ENCODE assay signal across 13 cellular contexts in genomic region chr7:27123021-27123476, GRCh38. TPM values are rescaled to one million over a fixed set of nuclear protein-coding genes. Genes with fewer than 3 reads are reported as not detected.
DNase-seq lines count a peak whose midpoint lies in the region; ATAC-seq and TF ChIP-seq lines count a peak whose summit lies in the region.
"Had no signal": no experiment of that assay in that cellular context is flagged by ENCODE, and none has a peak within 500 bp of the region (broad histone marks: within the 10 kb centered on the region; RNA-seq: fewer than 3 reads in every experiment).

No MANE protein-coding gene starts in this region.

- CTCF ChIA-PET in mammary epithelial cell (lab: Charles Lee; ENCODE audit: low non-redundant PET) = no interaction called here

- peak overlapping the region; percentile 94 for H3K4me2 ChIP-seq in mammary epithelial cell (ENCODE audit: insufficient read depth, low read depth, low read length)

- H4K20me1 ChIP-seq in mammary epithelial cell (ENCODE audit: insufficient read depth, low read length) = no peaks in the 10 kb centered on the region

- TF ChIP-seq POLR2A in spleen (IDR thresholded peaks at IDR 0.05) = no peak

- dilution Hi-C loops in mammary epithelial cell (cut with HindIII; ENCODE audit: low sequenced_read_pairs) = no loop called here

- WGBS in mammary epithelial cell (ENCODE audit: low coverage, missing lambda C conversion rate) = 9% methylated on average over 8 of the region's 14 CpGs
- 76 to 84% (median 80%) methylated on average over 14 of the region's 14 CpGs for WGBS in spleen, 5 donors

- H3K79me2 ChIP-seq in mammary epithelial cell (ENCODE audit: insufficient read depth, low read length) = peaks cover 35% of the 10 kb centered on the region

- no TSS peak for BruUV-seq in mammary epithelial cell (replicated peaks; lab: Mats Ljungman, UMichigan)

- no peak overlapping the region for H3K27ac ChIP-seq in HUES6 (ENCODE audit: low read depth, low read length)
- H3K27ac ChIP-seq in mammary epithelial cell (ENCODE audit: insufficient read depth, low read depth, low read length) = peak overlapping the region; percentile 64
- peak overlapping the region in 5 of 8 donors; percentile 7 to 77 (median 53) for H3K27ac ChIP-seq in spleen
- H3K27ac ChIP-seq: right atrium auricular region, suprapubic skin had no signal

- peak overlapping the region; percentile 66 for H2AFZ ChIP-seq in mammary epithelial cell (ENCODE audit: low read depth, low read length)

- intact Hi-C loops in mammary epithelial cell (cut with micrococcal nuclease) = no loop called here
- intact Hi-C loops in spleen (cut with DNase I; ENCODE audit: low total_unique reads) = no loop called here

- H3K9ac ChIP-seq in HUES6 (ENCODE audit: low read length) (peak overlapping the region; percentile 45), mammary epithelial cell (ENCODE audit: insufficient read depth, low read length) (peak overlapping the region; percentile 58)

- H3K4me1 ChIP-seq in HUES6 (ENCODE audit: control insufficient read depth, insufficient read depth, low read length) (peaks cover 18% of the 10 kb centered on the region; the same call in 1 of the 2 replicates), mammary epithelial cell (ENCODE audit: insufficient read depth, low read length) (peaks cover 47% of the 10 kb centered on the region), spleen (peaks cover 0 to 17% (median 4%) of the 10 kb centered on the region in 6 donors)
- H3K4me1 ChIP-seq: suprapubic skin had no signal

- DNase-seq in mammary epithelial cell (peak; percentile 66), left lobe of liver (ENCODE audit: low spot score) (peak; percentile 44), spleen (no peak), inferior parietal cortex (ENCODE audit: extremely low spot score) (no peak), SHP77 treated with DMSO at 0.1 percent for 48 hours (lab: John Stamatoyannopoulos, UW) (no peak)
- no peak for DNase-seq in activated CD4-positive, alpha-beta T cell treated with anti-CD3 and anti-CD28 coated beads for 1 hour
- DNase-seq: CD4-positive, alpha-beta T cell; GOT3; NCI-H2227 treated with DMSO at 0.1 percent for 48 hours had no signal

- H3K27me3 ChIP-seq in HUES6 (ENCODE audit: control insufficient read depth, insufficient read depth, low read length) (peaks cover 100% of the 10 kb centered on the region), mammary epithelial cell (ENCODE audit: insufficient read depth, low read length) (no peaks in the 10 kb centered on the region), spleen (replicated peaks in 1 of 7) (peaks cover 0 to 5% (median 0%) of the 10 kb centered on the region in 7 donors)
- H3K27me3 ChIP-seq: suprapubic skin had no signal

- ATAC-seq in left lobe of liver (no peak), HG03097 (IDR thresholded peaks at IDR 0.05; ENCODE audit: low FRiP score, unreplicated experiment) (no peak)

- no peaks in the 10 kb centered on the region for H3K9me3 ChIP-seq in HUES6 (ENCODE audit: control insufficient read depth, insufficient read depth, low read depth, low read length)
- H3K9me3 ChIP-seq in mammary epithelial cell (replicated peaks; ENCODE audit: insufficient read depth, low read length) = no peaks in the 10 kb centered on the region
- H3K9me3 ChIP-seq in spleen = no peaks in the 10 kb centered on the region
- H3K9me3 ChIP-seq: right atrium auricular region, suprapubic skin had no signal

- TF ChIP-seq CTCF in mammary epithelial cell (conservative IDR thresholded peaks at IDR 0.05 in 1 of 2, IDR thresholded peaks at IDR 0.05 in 1 of 2; ENCODE audit: extremely low read depth in 1 of 2, insufficient read depth in 1 of 2, low read depth in 1 of 2, low read length in 2 of 2) (no peak), spleen (IDR thresholded peaks at IDR 0.05 in 8 of 11, conservative IDR thresholded peaks at IDR 0.05 in 3 of 11) (no peak)

- in situ Hi-C loops in mammary epithelial cell (cut with MboI; ENCODE audit: low sequenced_read_pairs in 2 of 2) = loop anchor here in 1 of 2 donors (10.0 kb wide), 1 partner anchor 268 kb away; no protein-coding TSS in a partner anchor

- H3K36me3 ChIP-seq in HUES6 (ENCODE audit: control insufficient read depth, insufficient read depth, low read length) = no peaks in the 10 kb centered on the region
- H3K36me3 ChIP-seq in mammary epithelial cell (ENCODE audit: insufficient read depth, low read length) = no peaks in the 10 kb centered on the region
- no peaks in the 10 kb centered on the region for H3K36me3 ChIP-seq in spleen
- H3K36me3 ChIP-seq: right atrium auricular region, suprapubic skin had no signal

- H3K4me3 ChIP-seq in HUES6 (ENCODE audit: low read depth, low read length) = peak overlapping the region; percentile 2; the same call in 1 of the 2 replicates
- H3K4me3 ChIP-seq in mammary epithelial cell (replicated peaks in 1 of 3; ENCODE audit: insufficient read depth in 1 of 3, low read depth in 2 of 3, low read length in 3 of 3) = peak overlapping the region; percentile 40 to 45 (median 43)
- H3K4me3 ChIP-seq in spleen = no peak overlapping the region
- H3K4me3 ChIP-seq: right atrium auricular region, suprapubic skin had no signal

RNA-seq across cellular contexts. Expression of gene HOXA4, which starts 7.5 kb away (rescaled TPM):
- total RNA-seq in mammary epithelial cell (1 to 10 TPM in 1 of 2 donors, not detected in 1; 1.5 TPM), left lobe of liver (0.43 TPM), spleen (10 to 100 TPM in 1 of 7 donors, 1 to 10 TPM in 6; 2.7 to 10.8 (median 4.6) TPM)
- polyA plus RNA-seq in mammary epithelial cell (1.8 TPM), spleen (1 to 10 TPM; 2.1 to 5.9 (median 3.6) TPM)
- polyA minus RNA-seq in mammary epithelial cell = 9.3 TPM
- total RNA-seq: CD4-positive, alpha-beta T cell had no signal

RNA-seq across cellular contexts. Expression of gene HOXA5, which starts 20.4 kb away (rescaled TPM):
- total RNA-seq in mammary epithelial cell (10 to 100 TPM in 1 of 2 donors, 1 to 10 TPM in 1; 9.1 to 11.0 TPM), left lobe of liver (0.50 TPM), spleen (1 to 10 TPM; 3.0 to 9.3 (median 6.9) TPM)
- polyA plus RNA-seq in mammary epithelial cell (8.6 TPM), spleen (1 to 10 TPM; 1.6 to 2.3 (median 2.2) TPM)
- 4.3 TPM for polyA minus RNA-seq in mammary epithelial cell
- total RNA-seq: CD4-positive, alpha-beta T cell had no signal

RNA-seq across cellular contexts. Expression of gene HOXA2, which starts 20.6 kb away (rescaled TPM):
- total RNA-seq in mammary epithelial cell (1 to 10 TPM in 1 of 2 donors, under 1 TPM in 1; 0.50 to 1.5 TPM), left lobe of liver (0.15 TPM), spleen (1 to 10 TPM in 4 of 7 donors, under 1 TPM in 3; 0.70 to 2.8 (median 1.3) TPM)
- polyA plus RNA-seq in mammary epithelial cell (1.3 TPM), spleen (under 1 TPM; 0.41 to 0.83 (median 0.55) TPM)
- 1.3 TPM for polyA minus RNA-seq in mammary epithelial cell
- total RNA-seq: CD4-positive, alpha-beta T cell had no signal

RNA-seq across cellular contexts. Expression of gene HOXA6, which starts 24.5 kb away (rescaled TPM):
- total RNA-seq in mammary epithelial cell = 1 to 10 TPM; 3.1 to 4.7 TPM
- polyA plus RNA-seq in mammary epithelial cell = 0.71 TPM
- polyA minus RNA-seq in mammary epithelial cell = 1.1 TPM
- not detected for total RNA-seq in left lobe of liver
- 1 to 10 TPM in 5 of 7 donors, under 1 TPM in 2; 0.38 to 2.0 (median 1.4) TPM for total RNA-seq in spleen
- under 1 TPM in 1 of 3 donors, not detected in 2; 0.26 TPM for polyA plus RNA-seq in spleen
- total RNA-seq: CD4-positive, alpha-beta T cell; right atrium auricular region had no signal

RNA-seq across cellular contexts. Expression of gene HOXA1, which starts 27.2 kb away (rescaled TPM):
- 1 to 10 TPM; 2.5 to 9.4 TPM for total RNA-seq in mammary epithelial cell
- polyA plus RNA-seq in mammary epithelial cell = 6.0 TPM
- polyA minus RNA-seq in mammary epithelial cell = 14.9 TPM
- 0.08 TPM for total RNA-seq in left lobe of liver
- total RNA-seq in spleen = 1 to 10 TPM; 1.1 to 4.1 (median 1.7) TPM
- 1 to 10 TPM in 1 of 3 donors, under 1 TPM in 2; 0.33 to 1.3 (median 0.82) TPM for polyA plus RNA-seq in spleen

Comparison
In these comparisons a context has a peak if more than half of its experiments do, and no peak if none do; other contexts are left out.
1. H3K4me3 ChIP-seq: peak in HUES6 (single experiment) and mammary epithelial cell (3 of 3); none in spleen (0 of 8).
2. DNase-seq: peak in mammary epithelial cell (single experiment) and left lobe of liver (single experiment); none in spleen (single experiment), inferior parietal cortex (single experiment), activated CD4-positive, alpha-beta T cell treated with anti-CD3 and anti-CD28 coated beads for 1 hour (single experiment) and SHP77 treated with DMSO at 0.1 percent for 48 hours (single experiment).